Comparison of ENCODE assay signal across 1 cellular context in genomic region chr9:133335924-133336811, GRCh38.
TF ChIP-seq lines count a peak whose summit lies in the region.

SURF6 (minus strand) TSS chr9:133336188; CDS start chr9:133336132, 56 bp downstream.

TF ChIP-seq in SK-N-SH, 30 proteins besides CTCF, POLR2A, EP300 and RAD21 (continued from another document):
- peak; percentile 80; the same call in 1 of the 2 replicates for TF ChIP-seq ZBTB33 (IDR thresholded peaks at IDR 0.05; ENCODE audit: borderline replicate concordance, low read depth)
- TF ChIP-seq NRF1 (IDR thresholded peaks at IDR 0.05; ENCODE audit: low read depth, low read length), result peak; percentile 52; the same call in 1 of the 2 replicates
- peak; percentile 40; the same call in 1 of the 2 replicates for TF ChIP-seq RCOR1 (IDR thresholded peaks at IDR 0.05; ENCODE audit: low read length)
- no peak; the same call in 1 of the 2 replicates for TF ChIP-seq NFIC (IDR thresholded peaks at IDR 0.05; ENCODE audit: borderline replicate concordance)
- peak; percentile 71 for TF ChIP-seq ELF1 (IDR thresholded peaks at IDR 0.05)
- TF ChIP-seq CHD2 (IDR thresholded peaks at IDR 0.05; ENCODE audit: low read length, partially characterized antibody), result peak; percentile 91
- TF ChIP-seq GABPA (IDR thresholded peaks at IDR 0.05; ENCODE audit: low read depth), result peak; percentile 92
- TF ChIP-seq SMC3 (IDR thresholded peaks at IDR 0.05; ENCODE audit: low read depth, low read length), result no peak
- peak; percentile 84 for TF ChIP-seq YY1 (IDR thresholded peaks at IDR 0.05; ENCODE audit: low read depth)
- TF ChIP-seq MXI1 (IDR thresholded peaks at IDR 0.05; ENCODE audit: low read depth, low read length), result peak; percentile 96
TF ChIP-seq in SK-N-SH: peak in this region for 15.
